Comparison of ENCODE assay signal across 20 cellular contexts in genomic region chr16:58194790-58195189, GRCh38.
"Had no signal": no experiment of that assay in that cellular context is flagged by ENCODE, and none has a peak within 500 bp of the region (broad histone marks: within the 10 kb centered on the region; RNA-seq: fewer than 3 reads in every experiment).

No MANE protein-coding gene starts in this region.

- H3K9me3 ChIP-seq: ovary, suprapubic skin, thyroid gland had no signal

- H3K27me3 ChIP-seq: dorsolateral prefrontal cortex, hepatocyte, ovary, suprapubic skin, thyroid gland had no signal

- H3K27ac Mint-ChIP-seq: neural progenitor cell; stimulated activated effector memory CD8-positive, alpha-beta T cell treated with anti-CD3 and anti-CD28 coated beads, Interleukin-12 subunit alpha, Interleukin-12 subunit beta, amount 100 ng/mL, for 72 hours; type B pancreatic cell had no signal

- DNase-seq: cortex of kidney; dorsolateral prefrontal cortex; effector CD8-positive, alpha-beta T cell; foreskin melanocyte; head of caudate nucleus; left colon; left ventricle myocardium superior; naive thymus-derived CD4-positive, alpha-beta T cell; nucleus accumbens; ovary; right cardiac atrium; stimulated activated CD4-positive, alpha-beta T cell treated with anti-CD3 and anti-CD28 coated beads, Interleukin-4, amount 100 ng/mL, for 1 hour; stimulated activated CD8-positive, alpha-beta memory T cell treated with anti-CD3 and anti-CD28 coated beads, Interleukin-4, amount 100 ng/mL, for 48 hours; stimulated activated naive CD8-positive, alpha-beta T cell treated with anti-CD3 and anti-CD28 coated beads, Interleukin-15, Interleukin-2, amounts not matched to agents 100 U/mL and 50 U/mL, for 24 hours; thyroid gland had no signal

- H3K27ac ChIP-seq: dorsolateral prefrontal cortex, hepatocyte, neural progenitor cell, ovary, suprapubic skin, thyroid gland had no signal

- H3K4me3 Mint-ChIP-seq: neural progenitor cell; stimulated activated effector memory CD8-positive, alpha-beta T cell treated with anti-CD3 and anti-CD28 coated beads, Interleukin-12 subunit alpha, Interleukin-12 subunit beta, amount 100 ng/mL, for 72 hours had no signal

- H3K9me3 Mint-ChIP-seq: naive thymus-derived CD4-positive, alpha-beta T cell; neural progenitor cell; stimulated activated effector memory CD8-positive, alpha-beta T cell treated with anti-CD3 and anti-CD28 coated beads, Interleukin-12 subunit alpha, Interleukin-12 subunit beta, amount 100 ng/mL, for 72 hours; type B pancreatic cell had no signal

- ATAC-seq: left colon; left ventricle myocardium superior; naive thymus-derived CD4-positive, alpha-beta T cell; right cardiac atrium; stimulated activated effector memory CD8-positive, alpha-beta T cell treated with anti-CD3 and anti-CD28 coated beads, Interleukin-12 subunit alpha, Interleukin-12 subunit beta, amount 100 ng/mL, for 72 hours; stimulated activated naive CD8-positive, alpha-beta T cell treated with anti-CD3 and anti-CD28 coated beads, Interleukin-15, Interleukin-2, amounts not matched to agents 100 U/mL and 50 U/mL, for 24 hours had no signal
